34 cellular contexts compared by ENCODE assay signal in genomic region chr17:7407033-7407432, GRCh38. TPM values are rescaled to one million over a fixed set of nuclear protein-coding genes. Genes with fewer than 3 reads are reported as not detected.
DNase-seq lines count a peak whose midpoint lies in the region; ATAC-seq, FAIRE-seq and TF ChIP-seq lines count a peak whose summit lies in the region.
"Had no signal": no experiment of that assay in that cellular context is flagged by ENCODE, and none has a peak within 500 bp of the region (broad histone marks: within the 10 kb centered on the region; RNA-seq: fewer than 3 reads in every experiment).

No MANE protein-coding gene starts in this region.

- H3K9me3 ChIP-seq in CD4-positive, CD25-positive, alpha-beta regulatory T cell (ENCODE audit: control insufficient read depth in 2 of 2, low read length in 2 of 2) = no peaks in the 10 kb centered on the region
- H3K9me3 ChIP-seq: HAP-1, heart left ventricle, lower lobe of right lung, testis, uterus had no signal

- no peaks in the 10 kb centered on the region for H3K36me3 ChIP-seq in CD4-positive, CD25-positive, alpha-beta regulatory T cell (ENCODE audit: control insufficient read depth, insufficient read depth, low read length)
- peaks cover 11% of the 10 kb centered on the region for H3K36me3 ChIP-seq in H7 (replicated peaks; ENCODE audit: control insufficient read depth, insufficient read depth, low read length)
- H3K36me3 ChIP-seq: lower lobe of right lung, uterus had no signal

- FAIRE-seq in GM19239 (lab: Jason Lieb, UNC) = no peak

- no peak for ATAC-seq in CD4-positive, CD25-positive, alpha-beta regulatory T cell (ENCODE audit: low read depth in 2 of 2)
- ATAC-seq: activated CD8-positive, alpha-beta T cell treated with anti-CD3 and anti-CD28 coated beads for 36 hours; heart left ventricle; lower lobe of right lung; natural killer cell treated with Interleukin-12 subunit alpha and Interleukin-12 subunit beta and Interleukin-15 and Interleukin-18, amount 100 ng/mL, for 72 hours; sciatic nerve had no signal

- peak overlapping the region in 3 of 4 donors; percentile 41 to 88 (median 70) for H3K4me3 Mint-ChIP-seq in CD4-positive, CD25-positive, alpha-beta regulatory T cell
- H3K4me3 Mint-ChIP-seq in brain (peak overlapping the region; percentile 69 to 95 (median 91)), neural crest cell (peak overlapping the region; percentile 74)

- H3K36me3 Mint-ChIP-seq in CD4-positive, CD25-positive, alpha-beta regulatory T cell = no peaks in the 10 kb centered on the region
- H3K36me3 Mint-ChIP-seq in brain = peaks cover 24% of the 10 kb centered on the region
- peaks cover 14% of the 10 kb centered on the region for H3K36me3 Mint-ChIP-seq in neural crest cell (ENCODE audit: low read depth)
- H3K36me3 Mint-ChIP-seq: IgD-negative memory B cell; natural killer cell treated with Interleukin-12 subunit alpha and Interleukin-12 subunit beta and Interleukin-15 and Interleukin-18, amount 100 ng/mL, for 72 hours had no signal

- no peaks in the 10 kb centered on the region for H3K27me3 ChIP-seq in CD4-positive, CD25-positive, alpha-beta regulatory T cell (ENCODE audit: control insufficient read depth, insufficient read depth, low read length)
- H3K27me3 ChIP-seq in H7 (ENCODE audit: control insufficient read depth, insufficient read depth, low read length) = peaks cover 11% of the 10 kb centered on the region
- H3K27me3 ChIP-seq: testis, uterus had no signal

- no peak overlapping the region for H3K27ac ChIP-seq in CD4-positive, CD25-positive, alpha-beta regulatory T cell (ENCODE audit: insufficient read depth, low read length, poor library complexity, severe bottlenecking)
- H3K27ac ChIP-seq: heart left ventricle, lower lobe of right lung, testis had no signal

- no peak for DNase-seq in CD4-positive, CD25-positive, alpha-beta regulatory T cell
- peak; percentile 73 for DNase-seq in H7
- no peak for DNase-seq in neural crest cell (ENCODE audit: low read depth, low spot score)
- DNase-seq in GM19239 (ENCODE audit: insufficient read length, low spot score) = no peak
- no peak for DNase-seq in nucleus accumbens (lab: John Stamatoyannopoulos, UW)
- DNase-seq in activated CD4-positive, alpha-beta T cell treated with anti-CD3 and anti-CD28 coated beads, Interleukin-2, amount 50 U/mL, for 48 hours = no peak
- DNase-seq in activated CD8-positive, alpha-beta memory T cell treated with anti-CD3 and anti-CD28 coated beads for 24 hours = no peak
- DNase-seq: activated CD8-positive, alpha-beta T cell treated with anti-CD3 and anti-CD28 coated beads for 36 hours; activated gamma-delta T cell treated with Interleukin-2 at 50 U/mL for 16 hours; activated T-cell treated with anti-CD3 and anti-CD28 coated beads for 4 hours; CD4-positive, alpha-beta memory T cell; DMS153; effector memory CD4-positive, alpha-beta T cell; erythroblast; heart left ventricle; kidney glomerular epithelial cell; lower lobe of right lung; NCI-H1048; NCI-H1694 treated with DMSO at 0.1 percent for 48 hours; NCI-H2171 treated with DMSO at 0.1 percent for 48 hours; NCI-H524; SHP77 treated with DMSO at 0.1 percent for 48 hours; stimulated activated CD4-positive, alpha-beta T cell treated with anti-CD3 and anti-CD28 coated beads, Interleukin-4, amount 100 ng/mL, for 24 hours; testis; uterus had no signal

- peaks cover 12% of the 10 kb centered on the region for H3K27me3 Mint-ChIP-seq in CD4-positive, CD25-positive, alpha-beta regulatory T cell
- peaks cover 14% of the 10 kb centered on the region for H3K27me3 Mint-ChIP-seq in brain
- H3K27me3 Mint-ChIP-seq in neural crest cell (ENCODE audit: low read depth) = no peaks in the 10 kb centered on the region

- no peak for TF ChIP-seq CTCF in brain (conservative IDR thresholded peaks at IDR 0.05)
- no peak for TF ChIP-seq CTCF in neural crest cell (conservative IDR thresholded peaks at IDR 0.05)

- no peak overlapping the region for H3K27ac Mint-ChIP-seq in CD4-positive, CD25-positive, alpha-beta regulatory T cell
- H3K27ac Mint-ChIP-seq in brain (peak overlapping the region; percentile 40 to 84 (median 75)), neural crest cell (ENCODE audit: unreplicated experiment) (peak overlapping the region; percentile 67)

- no peak overlapping the region for H3K4me3 ChIP-seq in CD4-positive, CD25-positive, alpha-beta regulatory T cell (ENCODE audit: low read depth, low read length)
- H3K4me3 ChIP-seq in H7 (ENCODE audit: insufficient read depth, low read depth, low read length) = no peak overlapping the region
- H3K4me3 ChIP-seq: HAP-1, heart left ventricle, lower lobe of right lung, testis, uterus had no signal

- H3K4me1 Mint-ChIP-seq in CD4-positive, CD25-positive, alpha-beta regulatory T cell = peaks cover 0 to 29% (median 13%) of the 10 kb centered on the region in 4 donors
- peaks cover 34% of the 10 kb centered on the region for H3K4me1 Mint-ChIP-seq in brain
- H3K4me1 Mint-ChIP-seq in neural crest cell = peaks cover 33% of the 10 kb centered on the region

- H3K9me3 Mint-ChIP-seq in CD4-positive, CD25-positive, alpha-beta regulatory T cell = no peaks in the 10 kb centered on the region
- peaks cover 0 to 2% (median 0%) of the 10 kb centered on the region in 5 experiments for H3K9me3 Mint-ChIP-seq in brain
- no peaks in the 10 kb centered on the region for H3K9me3 Mint-ChIP-seq in neural crest cell
- H3K9me3 Mint-ChIP-seq: activated CD8-positive, alpha-beta T cell treated with anti-CD3 and anti-CD28 coated beads for 36 hours; CD4-positive, alpha-beta memory T cell; IgD-negative memory B cell; natural killer cell treated with Interleukin-12 subunit alpha and Interleukin-12 subunit beta and Interleukin-15 and Interleukin-18, amount 100 ng/mL, for 72 hours had no signal

- peaks cover 23% of the 10 kb centered on the region for H3K4me1 ChIP-seq in CD4-positive, CD25-positive, alpha-beta regulatory T cell (ENCODE audit: control insufficient read depth, insufficient read depth, low read length, poor library complexity, severe bottlenecking)

RNA-seq across cellular contexts. Expression of gene NLGN2, which starts 0.6 kb away (rescaled TPM):
- total RNA-seq in CD4-positive, CD25-positive, alpha-beta regulatory T cell = 3.6 TPM
- not detected for polyA plus RNA-seq in CD4-positive, CD25-positive, alpha-beta regulatory T cell
- total RNA-seq in H7 (2014; rRNA removed; shearing (Covaris generic)) = 11.6 and 15.7 TPM in 2 replicates
- polyA plus RNA-seq in brain (ENCODE audit: insufficient read depth, low read depth, low replicate concordance) = 53.9 TPM
- total RNA-seq in neural crest cell = 104 and 106 TPM in 2 replicates
- polyA plus RNA-seq: IgD-negative memory B cell had no signal

RNA-seq across cellular contexts. Expression of gene TMEM256, which starts 3.1 kb away (rescaled TPM):
- 23.0 TPM for total RNA-seq in CD4-positive, CD25-positive, alpha-beta regulatory T cell
- 10 to 100 TPM; 64.9 to 80.9 (median 66.7) TPM for polyA plus RNA-seq in CD4-positive, CD25-positive, alpha-beta regulatory T cell
- total RNA-seq in H7 (2014; rRNA removed; shearing (Covaris generic)) = 280 and 385 TPM in 2 replicates
- polyA plus RNA-seq in brain (ENCODE audit: insufficient read depth, low read depth, low replicate concordance) = 125 TPM
- total RNA-seq in neural crest cell = 71.5 and 71.6 TPM in 2 replicates

RNA-seq across cellular contexts. Expression of gene PLSCR3, which starts 12.7 kb away (rescaled TPM):
- total RNA-seq in CD4-positive, CD25-positive, alpha-beta regulatory T cell = 113 TPM
- 100 to 1,000 TPM; 148 to 174 (median 153) TPM for polyA plus RNA-seq in CD4-positive, CD25-positive, alpha-beta regulatory T cell
- total RNA-seq in H7 (2014; rRNA removed; shearing (Covaris generic)) = 26.5 and 27.8 TPM in 2 replicates
- polyA plus RNA-seq in brain (ENCODE audit: insufficient read depth, low read depth, low replicate concordance) = 39.1 TPM
- total RNA-seq in neural crest cell = 21.9 and 25.7 TPM in 2 replicates

RNA-seq across cellular contexts. Expression of gene SPEM1, which starts 13.1 kb away (rescaled TPM):
- total RNA-seq in CD4-positive, CD25-positive, alpha-beta regulatory T cell = not detected
- not detected for polyA plus RNA-seq in CD4-positive, CD25-positive, alpha-beta regulatory T cell
- not detected in 2 replicates for total RNA-seq in H7 (2014; rRNA removed; shearing (Covaris generic))
- not detected for polyA plus RNA-seq in brain (ENCODE audit: insufficient read depth, low read depth, low replicate concordance)
- 0.26 and 0.93 TPM in 2 replicates for total RNA-seq in neural crest cell
- total RNA-seq: CD4-positive, alpha-beta memory T cell; fibroblast of villous mesenchyme; G401; heart left ventricle; lower lobe of right lung; mononuclear cell; natural killer cell treated with Interleukin-12 subunit alpha and Interleukin-12 subunit beta and Interleukin-15 and Interleukin-18, amount 100 ng/mL, for 72 hours; posterior vena cava; sciatic nerve; uterus had no signal
- polyA plus RNA-seq: CD4-positive, alpha-beta memory T cell; heart left ventricle; IgD-negative memory B cell had no signal

RNA-seq across cellular contexts. Expression of gene SPEM2, which starts 18.4 kb away (rescaled TPM):
- total RNA-seq in CD4-positive, CD25-positive, alpha-beta regulatory T cell = not detected
- not detected for polyA plus RNA-seq in CD4-positive, CD25-positive, alpha-beta regulatory T cell
- total RNA-seq in H7 (2014; rRNA removed; shearing (Covaris generic)) = not detected in 2 replicates
- polyA plus RNA-seq in brain (ENCODE audit: insufficient read depth, low read depth, low replicate concordance) = not detected
- total RNA-seq in neural crest cell = not detected in 2 replicates
- total RNA-seq: activated CD8-positive, alpha-beta T cell treated with anti-CD3 and anti-CD28 coated beads for 36 hours; CD4-positive, alpha-beta memory T cell; fibroblast of villous mesenchyme; G401; heart left ventricle; lower lobe of right lung; mononuclear cell; natural killer cell treated with Interleukin-12 subunit alpha and Interleukin-12 subunit beta and Interleukin-15 and Interleukin-18, amount 100 ng/mL, for 72 hours; posterior vena cava; sciatic nerve; uterus had no signal
- polyA plus RNA-seq: CD4-positive, alpha-beta memory T cell; heart left ventricle; IgD-negative memory B cell had no signal

Comparison
In these comparisons a context has a peak if more than half of its experiments do, and no peak if none do; other contexts are left out.
1. H3K27ac Mint-ChIP-seq: peak in brain (5 of 5) and neural crest cell (single experiment); none in CD4-positive, CD25-positive, alpha-beta regulatory T cell (0 of 3).
2. Peak in every context shown above with its lines, with median percentiles within 50 percentile points of each other: H3K4me3 Mint-ChIP-seq.